Comparison of ENCODE assay signal across 8 cellular contexts in the genomic region with DNA sequence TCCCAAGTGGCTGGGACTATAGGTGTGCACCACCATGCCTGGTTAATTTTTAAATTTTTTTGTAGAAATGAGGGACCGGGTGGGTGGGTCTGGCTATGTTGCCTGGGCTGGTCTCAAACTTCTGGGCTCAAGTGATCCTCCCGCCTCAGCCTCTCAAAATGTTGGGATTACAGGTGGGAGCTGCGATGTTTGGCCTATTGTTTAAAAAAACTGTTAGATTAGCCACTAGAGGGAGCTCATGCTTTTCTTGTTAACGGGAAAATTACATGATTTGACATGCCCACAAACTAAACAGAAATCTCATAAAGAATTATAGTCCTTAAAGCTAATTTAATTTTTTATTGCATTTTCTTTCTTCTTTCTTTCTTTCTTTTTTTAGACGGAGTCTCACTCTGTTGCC. TPM values are rescaled to one million over a fixed set of nuclear protein-coding genes. Genes with fewer than 3 reads are reported as not detected.
DNase-seq lines count a peak whose midpoint lies in the region; ATAC-seq, FAIRE-seq and TF ChIP-seq lines count a peak whose summit lies in the region.

No MANE protein-coding gene starts in this region.

- POLR2A ChIA-PET in CD4-positive, alpha-beta T cell (lab: Charles Lee): no interaction called here

- no peaks in the 10 kb centered on the region for H3K36me3 ChIP-seq in brain microvascular endothelial cell (replicated peaks)

- peak in 1 of 10 experiments; percentile 3 for DNase-seq in CD4-positive, alpha-beta T cell
- DNase-seq in H54 (ENCODE audit: insufficient read length, low spot score) (peak; percentile 4), NCI-H510A treated with DMSO at 0.1 percent for 48 hours (lab: John Stamatoyannopoulos, UW) (peak; percentile 85), brain microvascular endothelial cell (peak; percentile 13), left lobe of liver (ENCODE audit: low spot score) (no peak), HuH-7 (ENCODE audit: low spot score) (no peak)

- in situ Hi-C loops in brain microvascular endothelial cell (cut with HindIII; ENCODE audit: low pct_ligation_motif_present, low sequenced_read_pairs): no loop called here

- peaks cover 8% of the 10 kb centered on the region for H3K4me1 Mint-ChIP-seq in CD4-positive, alpha-beta T cell (ENCODE audit: low read depth)

- no peak overlapping the region for H3K4me3 ChIP-seq in brain microvascular endothelial cell (ENCODE audit: low read depth, low read length)

- H3K9me3 Mint-ChIP-seq in CD4-positive, alpha-beta T cell: no peaks in the 10 kb centered on the region

- no peak for FAIRE-seq in H54 (lab: Jason Lieb, UNC)

- no peaks in the 10 kb centered on the region for H3K9me3 ChIP-seq in CD4-positive, alpha-beta T cell (ENCODE audit: control insufficient read depth, low read length)

- CTCF ChIA-PET in CD4-positive, alpha-beta T cell (lab: Charles Lee): interaction anchor here (0.8 to 1.5 kb wide), 10 partner anchors 9 to 1160 kb away, joined by 3 to 6 read pairs (median 3); no protein-coding TSS in a partner anchor

- no peak for TF ChIP-seq POLR2A in H54 (IDR thresholded peaks at IDR 0.05; ENCODE audit: low read depth, low read length)

- no peaks in the 10 kb centered on the region for H3K27me3 ChIP-seq in CD4-positive, alpha-beta T cell (ENCODE audit: control insufficient read depth, insufficient read depth, low read length)
- H3K27me3 ChIP-seq in brain microvascular endothelial cell (replicated peaks): no peaks in the 10 kb centered on the region

- TF ChIP-seq CTCF in CD4-positive, alpha-beta T cell (IDR thresholded peaks at IDR 0.05): peak; percentile 80
- peak; percentile 50 for TF ChIP-seq CTCF in brain microvascular endothelial cell (IDR thresholded peaks at IDR 0.05; ENCODE audit: low read depth, low read length, missing control alignments)

- no peaks in the 10 kb centered on the region for H3K27me3 Mint-ChIP-seq in CD4-positive, alpha-beta T cell

- H3K27ac Mint-ChIP-seq in CD4-positive, alpha-beta T cell: no peak overlapping the region

- no peak overlapping the region for H3K27ac ChIP-seq in CD4-positive, alpha-beta T cell (ENCODE audit: low read depth, low read length)
- no peak overlapping the region for H3K27ac ChIP-seq in brain microvascular endothelial cell

- no peak overlapping the region for H3K4me3 Mint-ChIP-seq in CD4-positive, alpha-beta T cell

- peaks cover 2% of the 10 kb centered on the region for H3K36me3 Mint-ChIP-seq in CD4-positive, alpha-beta T cell (ENCODE audit: low read depth)

- intact Hi-C loops in CD4-positive, alpha-beta T cell (cut with DNase I, micrococcal nuclease): loop anchor here (1.0 to 10.0 kb wide), 5 partner anchors 71 to 509 kb away; a partner anchor contains a TSS

- ATAC-seq in CD4-positive, alpha-beta T cell (ENCODE audit: poor library complexity): no peak
- peak; percentile 72 for ATAC-seq in left lobe of liver
- ATAC-seq in GM19035 (IDR thresholded peaks at IDR 0.05; ENCODE audit: unreplicated experiment): no peak
- no peak for ATAC-seq in GM18907 (IDR thresholded peaks at IDR 0.05; ENCODE audit: unreplicated experiment)

RNA-seq across cellular contexts. Expression of a gene that starts 5.0 kb away (rescaled TPM):
- total RNA-seq in CD4-positive, alpha-beta T cell: 10 to 100 TPM; 21.2 to 21.9 TPM
- total RNA-seq in left lobe of liver: 10.8 TPM

RNA-seq across cellular contexts. Expression of a gene that starts 11.6 kb away (rescaled TPM):
- total RNA-seq in CD4-positive, alpha-beta T cell: not detected
- total RNA-seq in left lobe of liver: 0.10 TPM

RNA-seq across cellular contexts. Expression of a gene that starts 27.6 kb away (rescaled TPM):
- total RNA-seq in CD4-positive, alpha-beta T cell: not detected
- total RNA-seq in left lobe of liver: 0.15 TPM

RNA-seq across cellular contexts. Expression of a gene that starts 40.1 kb away (rescaled TPM):
- not detected for total RNA-seq in CD4-positive, alpha-beta T cell
- not detected for total RNA-seq in left lobe of liver

RNA-seq across cellular contexts. Expression of a gene that starts 54.9 kb away (rescaled TPM):
- 10 to 100 TPM; 32.6 to 33.3 TPM for total RNA-seq in CD4-positive, alpha-beta T cell
- 33.2 TPM for total RNA-seq in left lobe of liver

Comparison
In these comparisons a context has a peak if more than half of its experiments do, and no peak if none do; other contexts are left out.
1. DNase-seq: peak in H54 (single experiment), NCI-H510A treated with DMSO at 0.1 percent for 48 hours (single experiment) and brain microvascular endothelial cell (single experiment); none in left lobe of liver (single experiment) and HuH-7 (single experiment).